4 cellular contexts compared by ENCODE assay signal in genomic region chr2:69424410-69424809, GRCh38.
"Had no signal": no experiment of that assay in that cellular context is flagged by ENCODE, and none has a peak within 500 bp of the region (broad histone marks: within the 10 kb centered on the region; RNA-seq: fewer than 3 reads in every experiment).

No MANE protein-coding gene starts in this region.

- DNase-seq: H9, HCEC 1CT, IMR-90 had no signal

- ATAC-seq: GM23338 had no signal

- H3K4me3 ChIP-seq: GM23338 had no signal
